ENCODE assay signal across 22 cellular contexts in the genomic region with DNA sequence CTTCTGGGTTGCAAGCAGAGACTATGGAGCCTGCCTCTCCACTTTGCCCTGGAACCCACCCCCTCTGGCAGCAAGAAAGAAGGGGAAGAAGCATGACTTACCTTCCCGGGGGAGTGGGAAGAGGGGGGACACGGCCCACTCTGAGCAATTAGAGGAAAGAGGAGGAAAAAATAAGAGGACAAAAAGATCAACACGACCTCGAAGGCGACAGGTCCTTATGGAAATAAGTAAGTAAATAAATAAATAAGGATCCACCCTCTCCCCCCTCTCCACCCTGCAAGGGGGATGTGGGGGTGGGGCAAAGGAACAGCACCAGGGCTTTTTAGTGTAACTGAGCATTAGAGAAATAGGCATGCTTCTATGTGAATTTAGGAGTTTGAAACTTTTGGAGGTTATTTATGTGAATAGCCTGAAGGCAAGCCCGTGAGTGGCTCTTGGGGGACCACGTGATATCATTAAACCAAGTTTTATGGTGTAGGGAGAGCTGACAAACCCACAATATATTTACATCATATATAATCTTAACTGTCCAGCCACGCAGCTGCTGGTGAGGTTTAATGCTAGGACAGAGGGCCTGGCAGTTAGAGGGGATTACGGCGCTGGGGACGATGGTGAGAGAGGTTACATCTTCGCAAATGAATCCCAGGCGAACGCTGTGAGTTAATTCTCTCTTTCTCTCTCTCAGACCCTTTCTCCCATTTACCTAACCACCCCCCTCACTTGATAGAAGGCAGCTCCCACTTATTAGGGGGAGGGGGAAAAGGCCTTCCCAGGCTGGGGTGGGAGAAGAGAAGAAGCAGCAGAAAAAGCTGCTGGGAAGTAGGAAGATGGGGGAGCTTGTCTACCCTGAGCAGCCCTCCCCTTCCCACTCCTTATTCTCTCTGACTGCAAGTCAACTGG. TPM values are rescaled to one million over a fixed set of nuclear protein-coding genes. Genes with fewer than 3 reads are reported as not detected.
A peak's percentile ranks its signal among the peaks of the same experiment; 100 is the strongest.
DNase-seq lines count a peak whose midpoint lies in the region; ATAC-seq, FAIRE-seq and TF ChIP-seq lines count a peak whose summit lies in the region.
"Had no signal": no experiment of that assay in that cellular context is flagged by ENCODE, and none has a peak within 500 bp of the region (broad histone marks: within the 10 kb centered on the region; RNA-seq: fewer than 3 reads in every experiment).

No MANE protein-coding gene starts in this region.

- no peak overlapping the region for H2BK5ac ChIP-seq in H1 (ENCODE audit: low read depth, low read length)

- no peaks in the 10 kb centered on the region for H3K79me2 ChIP-seq in H1 (ENCODE audit: control insufficient read depth in 1 of 2, insufficient read depth in 2 of 2, low read length in 2 of 2)

- no peak overlapping the region for H2BK120ac ChIP-seq in H1 (replicated peaks; ENCODE audit: low read depth, low read length)

- no peak overlapping the region for H2BK20ac ChIP-seq in H1 (ENCODE audit: low read length)

- TF ChIP-seq POLR2A in H1 (IDR thresholded peaks at IDR 0.05; ENCODE audit: control extremely low read depth in 1 of 2, low read depth in 2 of 2, low read length in 2 of 2), result no peak

- no peak overlapping the region for H3K4me2 ChIP-seq in H1 (ENCODE audit: insufficient read depth in 1 of 2, low read depth in 2 of 2, low read length in 2 of 2)

- no peak for TF ChIP-seq EP300 in H1 (IDR thresholded peaks at IDR 0.05; ENCODE audit: borderline replicate concordance in 1 of 2, low read depth in 2 of 2, low read length in 2 of 2)

- H3K27me3 ChIP-seq in H1 (replicated peaks in 1 of 4; ENCODE audit: control insufficient read depth in 3 of 4, extremely low read depth in 1 of 4, insufficient read depth in 3 of 4, low read length in 3 of 4) (peaks cover 95 to 100% (median 99%) of the 10 kb centered on the region in 4 experiments), ascending aorta (no peaks in the 10 kb centered on the region)
- H3K27me3 ChIP-seq: SJSA1 had no signal

- H3K14ac ChIP-seq in H1 (ENCODE audit: insufficient read length), result no peak overlapping the region

- no peak overlapping the region for H2BK12ac ChIP-seq in H1 (ENCODE audit: low read depth, low read length)

- no peaks in the 10 kb centered on the region for H3K23me2 ChIP-seq in H1 (ENCODE audit: low read depth, low read length)

- DNase-seq in MV-4-11 (lab: John Stamatoyannopoulos, UW), result peak; percentile 43
- no peak for DNase-seq in H1 (ENCODE audit: low read depth in 1 of 2, low spot score in 2 of 2)
- no peak for DNase-seq in type B pancreatic cell (ENCODE audit: extremely low spot score, unreplicated experiment)
- DNase-seq in NCI-H1092 (lab: John Stamatoyannopoulos, UW), result no peak
- no peak for DNase-seq in ascending aorta (ENCODE audit: low spot score in 2 of 2)
- DNase-seq: activated CD4-positive, alpha-beta T cell treated with anti-CD3 and anti-CD28 coated beads for 48 hours; activated naive CD4-positive, alpha-beta T cell treated with anti-CD3 and anti-CD28 coated beads, Interleukin-2, amount 50 U/mL, for 16 hours; CD4-positive, alpha-beta T cell; cerebellar nuclear complex; H9; mesendoderm; NCI-H2029 treated with DMSO at 0.1 percent for 48 hours; substantia nigra; uterus had no signal

- H3K36me3 ChIP-seq in H1 (ENCODE audit: control insufficient read depth in 2 of 4, insufficient read depth in 4 of 4, low read length in 3 of 4) (peaks cover 0 to 5% (median 0%) of the 10 kb centered on the region in 4 experiments; a peak in 1 of 8 replicates), mesodermal cell (ENCODE audit: control insufficient read depth, insufficient read depth, low read length) (no peaks in the 10 kb centered on the region), ascending aorta (no peaks in the 10 kb centered on the region)
- H3K36me3 ChIP-seq: uterus had no signal

- no peak for TF ChIP-seq CTCF in H1 (IDR thresholded peaks at IDR 0.05; ENCODE audit: control extremely low read depth in 1 of 3, insufficient read depth in 1 of 3, low read depth in 1 of 3, low read length in 3 of 3)
- no peak for TF ChIP-seq CTCF in type B pancreatic cell (conservative IDR thresholded peaks at IDR 0.05)
- no peak for TF ChIP-seq CTCF in ascending aorta (IDR thresholded peaks at IDR 0.05)

- no peak overlapping the region for H3K18ac ChIP-seq in H1 (ENCODE audit: extremely low read depth, low read length)

- FAIRE-seq in H1 (lab: Jason Lieb, UNC), result no peak
- FAIRE-seq: astrocyte had no signal

- peaks cover 10% of the 10 kb centered on the region for H3K36me3 Mint-ChIP-seq in type B pancreatic cell

- H4K91ac ChIP-seq in H1 (replicated peaks; ENCODE audit: insufficient read length, low read length), result no peak overlapping the region

- ATAC-seq in HG03439 (IDR thresholded peaks at IDR 0.05; ENCODE audit: unreplicated experiment), result no peak

- H3K23ac ChIP-seq in H1 (ENCODE audit: insufficient read length), result no peak overlapping the region

- H3K4me3 ChIP-seq in H1 (ENCODE audit: extremely low read depth in 1 of 4, insufficient read depth in 2 of 4, low read depth in 3 of 4, low read length in 4 of 4), result no peak overlapping the region
- no peak overlapping the region for H3K4me3 ChIP-seq in mesodermal cell (ENCODE audit: extremely low read depth, insufficient read depth, low read length, poor library complexity, severe bottlenecking)
- H3K4me3 ChIP-seq in ascending aorta, result no peak overlapping the region
- H3K4me3 ChIP-seq: SJSA1, uterus had no signal

- peaks cover 53% of the 10 kb centered on the region for H3K27me3 Mint-ChIP-seq in type B pancreatic cell

- H3K27ac ChIP-seq in H1 (ENCODE audit: low read depth, low read length) (no peak overlapping the region), mesodermal cell (ENCODE audit: low read depth, low read length, severe bottlenecking) (peak overlapping the region; percentile 23), ascending aorta (no peak overlapping the region)
- H3K27ac ChIP-seq: epithelial cell of prostate, SJSA1, uterus had no signal

- peaks cover 9 to 17% of the 10 kb centered on the region in 2 experiments for H4K20me1 ChIP-seq in H1 (replicated peaks in 1 of 2; ENCODE audit: control insufficient read depth in 1 of 2, insufficient read depth in 2 of 2, low read length in 2 of 2)

- peaks cover 58% of the 10 kb centered on the region for H3K4me1 Mint-ChIP-seq in type B pancreatic cell (ENCODE audit: unreplicated experiment)

- intact Hi-C loops in ascending aorta (cut with DNase I), result no loop called here

- no peak overlapping the region for H3K4ac ChIP-seq in H1 (replicated peaks; ENCODE audit: insufficient read length, low read depth, low read length)

- H3K9me3 Mint-ChIP-seq in type B pancreatic cell, result no peaks in the 10 kb centered on the region

- H3K9ac ChIP-seq in H1 (replicated peaks in 1 of 4; ENCODE audit: extremely low read depth in 1 of 4, low read depth in 3 of 4, low read length in 3 of 4), result no peak overlapping the region

- 0 out of 2 replicates have a peak overlapping the region, but pooled peaks have one; percentile 24 for H2AK5ac ChIP-seq in H1 (ENCODE audit: low read depth, low read length)

- no peak for TF ChIP-seq RAD21 in H1 (IDR thresholded peaks at IDR 0.05 in 1 of 2, conservative IDR thresholded peaks at IDR 0.05 in 1 of 2; ENCODE audit: low read depth in 2 of 2, low read length in 2 of 2)

- no peaks in the 10 kb centered on the region for H3K79me1 ChIP-seq in H1 (ENCODE audit: low read depth, low read length)

- no peak overlapping the region for H2BK15ac ChIP-seq in H1 (ENCODE audit: low read length)

- H3K9me3 ChIP-seq in H1 (ENCODE audit: insufficient read depth in 2 of 2, low read depth in 1 of 2, low read length in 1 of 2), result no peaks in the 10 kb centered on the region; a peak in 2 of 4 replicates
- H3K9me3 ChIP-seq in mesodermal cell (ENCODE audit: control insufficient read depth, low read length), result no peaks in the 10 kb centered on the region
- no peaks in the 10 kb centered on the region for H3K9me3 ChIP-seq in ascending aorta
- H3K9me3 ChIP-seq: SJSA1, uterus had no signal

- H2AFZ ChIP-seq in H1 (ENCODE audit: low read length), result no peak overlapping the region

- no peak overlapping the region for H3K56ac ChIP-seq in H1 (replicated peaks; ENCODE audit: insufficient read length, low read depth, low read length)

- peak overlapping the region; percentile 89 for H3K4me3 Mint-ChIP-seq in type B pancreatic cell
- H3K4me3 Mint-ChIP-seq: CD4-positive, alpha-beta T cell; H9 had no signal

- POLR2A ChIA-PET in H1 (lab: Charles Lee; ENCODE audit: partially characterized antibody), result interaction anchor here (1.6 kb wide), 1 partner anchor 14 kb away, joined by 3 read pairs; no protein-coding TSS in a partner anchor

- CTCF ChIA-PET in H1 (lab: Charles Lee; ENCODE audit: partially characterized antibody), result interaction anchor here (0.6 to 20.0 kb wide), 13 partner anchors 15 to 280 kb away, joined by 3 to 339 read pairs (median 3); a partner anchor contains a TSS

- H3K27ac Mint-ChIP-seq in type B pancreatic cell, result peak overlapping the region; percentile 76
- H3K27ac Mint-ChIP-seq: CD4-positive, alpha-beta T cell; H9 had no signal

- H3K4me1 ChIP-seq in H1 (replicated peaks in 1 of 4; ENCODE audit: control insufficient read depth in 3 of 4, insufficient read depth in 4 of 4, low read length in 3 of 4) (peaks cover 0 to 5% (median 0%) of the 10 kb centered on the region in 4 experiments; a peak in 4 of 7 replicates), mesodermal cell (ENCODE audit: control insufficient read depth, insufficient read depth, low read length, poor library complexity, severe bottlenecking) (peaks cover 3% of the 10 kb centered on the region), ascending aorta (peaks cover 0 to 5% of the 10 kb centered on the region in 2 donors)
- H3K4me1 ChIP-seq: SJSA1, uterus had no signal

- no peak overlapping the region for H4K5ac ChIP-seq in H1 (ENCODE audit: insufficient read length, low read depth, low read length)

- WGBS in H1 (ENCODE audit: extremely low coverage in 1 of 2, insufficient coverage in 1 of 2, insufficient read length in 1 of 2, insufficient replicate concordance in 2 of 2, low coverage in 1 of 2, low lambda C conversion rate in 2 of 2, missing lambda C conversion rate in 1 of 2), 2 experiments, result 37% methylated on average over 14 of the region's 14 CpGs; no CpG with 5 or more reads in 1 of the 2 experiments
- whole genome bisulfite sequencing in mesodermal cell (ENCODE audit: insufficient coverage in 2 of 2), 2 experiments, result 25% methylated on average over 2 of the region's 14 CpGs; no CpG with 5 or more reads in 1 of the 2 experiments

- no peak overlapping the region for H4K8ac ChIP-seq in H1 (ENCODE audit: extremely low read depth, insufficient read depth, low read length)

RNA-seq across cellular contexts. Expression of a gene that starts 4.8 kb away (rescaled TPM):
- total RNA-seq in H1 (2021; fragmentation: NEBNext Ultra II Directional; extraction: Animal tissue kit (Norgen Biotek cat#: 25700)), result not detected in 2 replicates
- polyA plus RNA-seq in H1 (2011; rRNA removed), result not detected in 2 replicates
- polyA plus RNA-seq in H1 (2011; cell fraction: cytosol; rRNA removed), result not detected
- polyA plus RNA-seq in H1 (2011; cell fraction: nucleus; rRNA removed), result not detected
- not detected in 4 replicates for polyA plus RNA-seq in H1 (2012, experiment 1 of 2)
- polyA plus RNA-seq in H1 (2012, experiment 2 of 2), result not detected
- polyA plus RNA-seq in H1 (2013, experiment 1 of 2), result not detected
- polyA plus RNA-seq in H1 (2013, experiment 2 of 2), result not detected
- polyA minus RNA-seq in H1 (2011; rRNA and poly(A)+ RNA removed), result not detected in 2 replicates
- not detected for polyA minus RNA-seq in H1 (2011; cell fraction: cytosol; rRNA and poly(A)+ RNA removed)
- polyA minus RNA-seq in H1 (2011; cell fraction: nucleus; rRNA and poly(A)+ RNA removed), result not detected
- polyA plus RNA-seq in mesodermal cell (2013, experiment 1 of 2), result 0.33 TPM
- 0.30 TPM for polyA plus RNA-seq in mesodermal cell (2013, experiment 2 of 2)
- total RNA-seq in type B pancreatic cell (ENCODE audit: low replicate concordance) (1.9 and 56.9 TPM in 2 replicates), ascending aorta (not detected)
- total RNA-seq: astrocyte; CD4-positive, alpha-beta T cell; G401; H9; SJSA1; T-helper 1 cell treated with Interleukin-12 subunit alpha and Interleukin-12 subunit beta and Interleukin-4 antibody, amounts not matched to agents 30 ng/mL and 1 ng/mL, for 36 hours had no signal
- polyA plus RNA-seq: neural cell had no signal

RNA-seq across cellular contexts. Expression of a gene that starts 9.4 kb away (rescaled TPM):
- total RNA-seq in H1 (2021; fragmentation: NEBNext Ultra II Directional; extraction: Animal tissue kit (Norgen Biotek cat#: 25700)), result not detected in 2 replicates
- not detected in 2 replicates for polyA plus RNA-seq in H1 (2011; rRNA removed)
- not detected for polyA plus RNA-seq in H1 (2011; cell fraction: cytosol; rRNA removed)
- polyA plus RNA-seq in H1 (2011; cell fraction: nucleus; rRNA removed), result not detected
- polyA plus RNA-seq in H1 (2012, experiment 1 of 2), result not detected in 4 replicates
- not detected for polyA plus RNA-seq in H1 (2012, experiment 2 of 2)
- not detected for polyA plus RNA-seq in H1 (2013, experiment 1 of 2)
- polyA plus RNA-seq in H1 (2013, experiment 2 of 2), result not detected
- polyA minus RNA-seq in H1 (2011; rRNA and poly(A)+ RNA removed), result not detected in 2 replicates
- not detected for polyA minus RNA-seq in H1 (2011; cell fraction: cytosol; rRNA and poly(A)+ RNA removed)
- not detected for polyA minus RNA-seq in H1 (2011; cell fraction: nucleus; rRNA and poly(A)+ RNA removed)
- polyA plus RNA-seq in mesodermal cell (2013, experiment 1 of 2), result 9.0 TPM
- 13.7 TPM for polyA plus RNA-seq in mesodermal cell (2013, experiment 2 of 2)
- 4.8 and 23.0 TPM in 2 replicates for total RNA-seq in type B pancreatic cell (ENCODE audit: low replicate concordance)
- total RNA-seq in ascending aorta, result 7.6 TPM
- total RNA-seq: astrocyte; CD4-positive, alpha-beta T cell; H9; T-helper 1 cell treated with Interleukin-12 subunit alpha and Interleukin-12 subunit beta and Interleukin-4 antibody, amounts not matched to agents 30 ng/mL and 1 ng/mL, for 36 hours had no signal
- polyA plus RNA-seq: neural cell had no signal

RNA-seq across cellular contexts. Expression of a gene that starts 16.0 kb away (rescaled TPM):
- total RNA-seq in H1 (2021; fragmentation: NEBNext Ultra II Directional; extraction: Animal tissue kit (Norgen Biotek cat#: 25700)), result not detected in 2 replicates
- polyA plus RNA-seq in H1 (2011; rRNA removed), result not detected in 2 replicates
- polyA plus RNA-seq in H1 (2011; cell fraction: cytosol; rRNA removed), result not detected
- not detected for polyA plus RNA-seq in H1 (2011; cell fraction: nucleus; rRNA removed)
- polyA plus RNA-seq in H1 (2012, experiment 1 of 2), result not detected in 4 replicates
- not detected for polyA plus RNA-seq in H1 (2012, experiment 2 of 2)
- polyA plus RNA-seq in H1 (2013, experiment 1 of 2), result 0.02 TPM
- polyA plus RNA-seq in H1 (2013, experiment 2 of 2), result 0.02 TPM
- polyA minus RNA-seq in H1 (2011; rRNA and poly(A)+ RNA removed), result not detected in 2 replicates
- not detected for polyA minus RNA-seq in H1 (2011; cell fraction: cytosol; rRNA and poly(A)+ RNA removed)
- polyA minus RNA-seq in H1 (2011; cell fraction: nucleus; rRNA and poly(A)+ RNA removed), result not detected
- polyA plus RNA-seq in mesodermal cell (2013, experiment 1 of 2), result 9.1 TPM
- polyA plus RNA-seq in mesodermal cell (2013, experiment 2 of 2), result 9.2 TPM
- 6.7 and 47.9 TPM in 2 replicates for total RNA-seq in type B pancreatic cell (ENCODE audit: low replicate concordance)
- total RNA-seq in ascending aorta, result 0.32 TPM
- total RNA-seq: astrocyte; CD4-positive, alpha-beta T cell; H9 had no signal
- polyA plus RNA-seq: neural cell had no signal

RNA-seq across cellular contexts. Expression of a gene that starts 28.8 kb away (rescaled TPM):
- total RNA-seq in H1 (2021; fragmentation: NEBNext Ultra II Directional; extraction: Animal tissue kit (Norgen Biotek cat#: 25700)), result not detected in 2 replicates
- not detected in 2 replicates for polyA plus RNA-seq in H1 (2011; rRNA removed)
- polyA plus RNA-seq in H1 (2011; cell fraction: cytosol; rRNA removed), result not detected
- polyA plus RNA-seq in H1 (2011; cell fraction: nucleus; rRNA removed), result not detected
- 0.09 TPM in 1 of 4 replicates, not detected in the others for polyA plus RNA-seq in H1 (2012, experiment 1 of 2)
- not detected for polyA plus RNA-seq in H1 (2012, experiment 2 of 2)
- polyA plus RNA-seq in H1 (2013, experiment 1 of 2), result not detected
- polyA plus RNA-seq in H1 (2013, experiment 2 of 2), result not detected
- not detected in 2 replicates for polyA minus RNA-seq in H1 (2011; rRNA and poly(A)+ RNA removed)
- not detected for polyA minus RNA-seq in H1 (2011; cell fraction: cytosol; rRNA and poly(A)+ RNA removed)
- not detected for polyA minus RNA-seq in H1 (2011; cell fraction: nucleus; rRNA and poly(A)+ RNA removed)
- polyA plus RNA-seq in mesodermal cell (2013, experiment 1 of 2), result 4.0 TPM
- polyA plus RNA-seq in mesodermal cell (2013, experiment 2 of 2), result 6.0 TPM
- 0.77 and 1.5 TPM in 2 replicates for total RNA-seq in type B pancreatic cell (ENCODE audit: low replicate concordance)
- 8.9 TPM for total RNA-seq in ascending aorta
- total RNA-seq: astrocyte; CD4-positive, alpha-beta T cell; H9; T-helper 1 cell treated with Interleukin-12 subunit alpha and Interleukin-12 subunit beta and Interleukin-4 antibody, amounts not matched to agents 30 ng/mL and 1 ng/mL, for 36 hours had no signal
- polyA plus RNA-seq: neural cell had no signal

RNA-seq across cellular contexts. Expression of a gene that starts 37.6 kb away (rescaled TPM):
- not detected in 2 replicates for total RNA-seq in H1 (2021; fragmentation: NEBNext Ultra II Directional; extraction: Animal tissue kit (Norgen Biotek cat#: 25700))
- polyA plus RNA-seq in H1 (2011; rRNA removed), result not detected in 2 replicates
- not detected for polyA plus RNA-seq in H1 (2011; cell fraction: cytosol; rRNA removed)
- not detected for polyA plus RNA-seq in H1 (2011; cell fraction: nucleus; rRNA removed)
- polyA plus RNA-seq in H1 (2012, experiment 1 of 2), result not detected in 4 replicates
- polyA plus RNA-seq in H1 (2012, experiment 2 of 2), result not detected
- not detected for polyA plus RNA-seq in H1 (2013, experiment 1 of 2)
- polyA plus RNA-seq in H1 (2013, experiment 2 of 2), result not detected
- not detected in 2 replicates for polyA minus RNA-seq in H1 (2011; rRNA and poly(A)+ RNA removed)
- polyA minus RNA-seq in H1 (2011; cell fraction: cytosol; rRNA and poly(A)+ RNA removed), result not detected
- not detected for polyA minus RNA-seq in H1 (2011; cell fraction: nucleus; rRNA and poly(A)+ RNA removed)
- polyA plus RNA-seq in mesodermal cell (2013, experiment 1 of 2), result 3.8 TPM
- polyA plus RNA-seq in mesodermal cell (2013, experiment 2 of 2), result 3.3 TPM
- 0.27 and 0.36 TPM in 2 replicates for total RNA-seq in type B pancreatic cell (ENCODE audit: low replicate concordance)
- total RNA-seq in ascending aorta, result 1.2 TPM
- total RNA-seq: astrocyte; CD4-positive, alpha-beta T cell; H9; T-helper 1 cell treated with Interleukin-12 subunit alpha and Interleukin-12 subunit beta and Interleukin-4 antibody, amounts not matched to agents 30 ng/mL and 1 ng/mL, for 36 hours had no signal
- polyA plus RNA-seq: neural cell had no signal
